Comparison of ENCODE assay signal across 26 cellular contexts in genomic region chr10:123213192-123213591, GRCh38.
"Had no signal": no experiment of that assay in that cellular context is flagged by ENCODE, and none has a peak within 500 bp of the region (broad histone marks: within the 10 kb centered on the region; RNA-seq: fewer than 3 reads in every experiment).

No MANE protein-coding gene starts in this region.

- H3K4me1 ChIP-seq: esophagus muscularis mucosa, foreskin keratinocyte, right lobe of liver, testis, transverse colon had no signal

- H3K27me3 ChIP-seq: esophagus muscularis mucosa, foreskin keratinocyte, right lobe of liver, testis, transverse colon had no signal

- H3K4me3 Mint-ChIP-seq: activated CD4-positive, alpha-beta memory T cell treated with anti-CD3 and anti-CD28 coated beads for 36 hours; activated CD4-positive, alpha-beta T cell treated with anti-CD3 and anti-CD28 coated beads, Interleukin-2, amount 10 ng/mL, durations not matched to agents 24 days and 14 days; activated naive CD4-positive, alpha-beta T cell treated with anti-CD3 and anti-CD28 coated beads, Interleukin-2, amount 50 U/mL, for 24 hours; activated naive CD8-positive, alpha-beta T cell treated with anti-CD3 and anti-CD28 coated beads, Interleukin-2, amount 50 U/mL, for 24 hours; immature natural killer cell; memory B cell; naive thymus-derived CD8-positive, alpha-beta T cell; T-helper 1 cell treated with Interleukin-12 subunit alpha and Interleukin-12 subunit beta and Interleukin-4 antibody, amounts not matched to agents 30 μg/mL and 1 μg/mL, for 36 hours had no signal

- H3K27ac ChIP-seq: esophagus muscularis mucosa, foreskin keratinocyte, right lobe of liver, testis, transverse colon, WERI-Rb-1 had no signal

- H3K27ac Mint-ChIP-seq: activated CD4-positive, alpha-beta memory T cell treated with anti-CD3 and anti-CD28 coated beads for 36 hours; activated CD4-positive, alpha-beta T cell treated with anti-CD3 and anti-CD28 coated beads, Interleukin-2, amount 10 ng/mL, durations not matched to agents 24 days and 14 days; activated naive CD4-positive, alpha-beta T cell treated with anti-CD3 and anti-CD28 coated beads, Interleukin-2, amount 50 U/mL, for 24 hours; activated naive CD8-positive, alpha-beta T cell treated with anti-CD3 and anti-CD28 coated beads, Interleukin-2, amount 50 U/mL, for 24 hours; activated T-helper 2 cell treated with anti-CD3 and anti-CD28 coated beads, Interferon-gamma antibody, Interleukin-2, Interleukin-4, amounts not matched to agents 10 μg/mL and 5 μg/mL and 100 μg/mL, durations not matched to agents 14 hours and 24 hours and 36 hours; immature natural killer cell; memory B cell; T-helper 1 cell treated with Interleukin-12 subunit alpha and Interleukin-12 subunit beta and Interleukin-4 antibody, amounts not matched to agents 30 μg/mL and 1 μg/mL, for 36 hours had no signal

- H3K36me3 ChIP-seq: esophagus muscularis mucosa, right lobe of liver, WERI-Rb-1 had no signal

- H3K9me3 ChIP-seq: right lobe of liver, testis had no signal

- ATAC-seq: activated naive CD8-positive, alpha-beta T cell treated with anti-CD3 and anti-CD28 coated beads, Interleukin-2, amount 50 U/mL, for 24 hours; foreskin keratinocyte; left colon; naive thymus-derived CD8-positive, alpha-beta T cell; right lobe of liver; stimulated activated naive CD8-positive, alpha-beta T cell treated with anti-CD3 and anti-CD28 coated beads, Interleukin-15, Interleukin-2, amounts not matched to agents 100 U/mL and 50 U/mL, for 24 hours had no signal

- H3K27me3 Mint-ChIP-seq: activated CD4-positive, alpha-beta memory T cell treated with anti-CD3 and anti-CD28 coated beads for 36 hours; activated CD4-positive, alpha-beta T cell treated with anti-CD3 and anti-CD28 coated beads, Interleukin-2, amount 10 ng/mL, durations not matched to agents 24 days and 14 days; activated naive CD4-positive, alpha-beta T cell treated with anti-CD3 and anti-CD28 coated beads, Interleukin-2, amount 50 U/mL, for 24 hours; activated naive CD8-positive, alpha-beta T cell treated with anti-CD3 and anti-CD28 coated beads, Interleukin-2, amount 50 U/mL, for 24 hours; memory B cell; naive thymus-derived CD8-positive, alpha-beta T cell had no signal

- DNase-seq: activated CD4-positive, alpha-beta memory T cell treated with anti-CD3 and anti-CD28 coated beads for 36 hours; activated CD4-positive, alpha-beta T cell treated with anti-CD3 and anti-CD28 coated beads, Interleukin-2, amount 10 ng/mL, durations not matched to agents 24 days and 14 days; activated CD4-positive, CD25-positive, alpha-beta regulatory T cell treated with anti-CD3 and anti-CD28 coated beads, Interleukin-2, amount 50 U/mL, for 72 hours; activated naive CD8-positive, alpha-beta T cell treated with anti-CD3 and anti-CD28 coated beads, Interleukin-2, amount 50 U/mL, for 24 hours; activated T-cell treated with anti-CD3 and anti-CD28 coated beads, Interleukin-2, amount 50 U/mL, for 48 hours; amygdala; caudate nucleus; foreskin keratinocyte; immature natural killer cell; kidney; left colon; naive thymus-derived CD8-positive, alpha-beta T cell; right lobe of liver; stimulated activated CD4-positive, alpha-beta T cell treated with anti-CD3 and anti-CD28 coated beads, Interleukin-12 subunit alpha, Interleukin-12 subunit beta, amount 100 ng/mL, for 4 hours; stimulated activated CD4-positive, alpha-beta T cell treated with anti-CD3 and anti-CD28 coated beads, Interleukin-4, amount 100 ng/mL, for 1 hour; stimulated activated naive CD8-positive, alpha-beta T cell treated with anti-CD3 and anti-CD28 coated beads, Interleukin-15, Interleukin-2, amounts not matched to agents 100 U/mL and 50 U/mL, for 24 hours; SW 1271; T-helper 9 cell; testis; transverse colon; WERI-Rb-1 had no signal

- H3K4me1 Mint-ChIP-seq: activated CD4-positive, alpha-beta T cell treated with anti-CD3 and anti-CD28 coated beads, Interleukin-2, amount 10 ng/mL, durations not matched to agents 24 days and 14 days; activated naive CD4-positive, alpha-beta T cell treated with anti-CD3 and anti-CD28 coated beads, Interleukin-2, amount 50 U/mL, for 24 hours; activated naive CD8-positive, alpha-beta T cell treated with anti-CD3 and anti-CD28 coated beads, Interleukin-2, amount 50 U/mL, for 24 hours; immature natural killer cell; memory B cell had no signal

- H3K4me3 ChIP-seq: esophagus muscularis mucosa, right lobe of liver, testis, transverse colon had no signal
